10 cellular contexts compared by ENCODE assay signal in the genomic region with DNA sequence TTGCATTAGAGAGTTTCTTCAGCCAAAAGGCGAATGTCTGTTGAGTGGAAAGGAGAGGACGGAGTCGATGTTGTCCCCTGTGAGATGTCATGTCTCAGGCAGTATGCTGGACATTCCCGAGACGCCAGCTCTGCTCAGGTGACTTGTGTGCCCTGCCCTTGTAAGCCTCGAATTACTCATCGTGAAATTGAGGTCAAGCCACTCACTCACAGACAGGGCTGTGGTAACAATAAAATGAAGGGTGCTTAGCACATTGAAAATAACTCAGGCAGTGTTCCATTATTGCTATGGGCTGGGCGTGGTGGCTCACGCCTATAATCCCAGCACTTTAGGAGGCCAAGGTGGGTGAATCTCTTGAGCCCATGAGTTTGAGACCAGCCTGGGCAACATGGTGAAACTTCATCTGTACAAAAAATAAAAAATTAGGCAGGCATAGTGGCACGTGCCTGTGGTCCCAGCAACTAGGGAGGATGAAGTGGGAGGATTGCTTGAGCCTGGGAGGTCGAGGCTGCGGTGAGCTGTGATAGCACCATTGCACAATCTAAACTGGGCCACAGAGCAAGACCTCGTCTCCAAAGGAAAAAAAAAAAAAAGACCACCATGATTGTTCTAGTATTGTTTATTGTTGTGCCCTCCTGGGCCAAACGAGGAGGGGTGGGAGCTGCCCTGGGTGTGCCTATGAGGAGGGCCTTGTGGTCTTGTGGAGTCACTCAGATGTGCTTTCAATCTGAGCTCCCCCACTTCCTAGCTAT.
DNase-seq lines count a peak whose midpoint lies in the region; ATAC-seq lines count a peak whose summit lies in the region.
"Had no signal": no experiment of that assay in that cellular context is flagged by ENCODE, and none has a peak within 500 bp of the region (broad histone marks: within the 10 kb centered on the region; RNA-seq: fewer than 3 reads in every experiment).

No MANE protein-coding gene starts in this region.

- H3K14ac ChIP-seq in trophoblast cell (ENCODE audit: low read length), result no peak overlapping the region

- H4K91ac ChIP-seq in trophoblast cell (ENCODE audit: low read depth, low read length), result no peak overlapping the region

- H3K9ac ChIP-seq in trophoblast cell (ENCODE audit: low read length), result no peak overlapping the region

- no peaks in the 10 kb centered on the region for H3K79me1 ChIP-seq in trophoblast cell (ENCODE audit: low read length)

- no peak overlapping the region for H3K4me3 ChIP-seq in trophoblast cell (ENCODE audit: low read depth, low read length)

- no peak overlapping the region for H2BK5ac ChIP-seq in trophoblast cell (ENCODE audit: low read depth, low read length, poor library complexity)

- no peak overlapping the region for H4K12ac ChIP-seq in trophoblast cell (ENCODE audit: low read depth, low read length)

- no peaks in the 10 kb centered on the region for H3K27me3 ChIP-seq in trophoblast cell (ENCODE audit: insufficient read depth, low read length)

- DNase-seq in Caki2 (ENCODE audit: low read depth) (peak; percentile 49), SW480 (ENCODE audit: low spot score) (peak; percentile 69), glomerular visceral epithelial cell (ENCODE audit: extremely low spot score) (peak; percentile 52), trophoblast cell (peak; percentile 83 to 89), OCI-M1 (lab: John Stamatoyannopoulos, UW) (no peak), NCI-H2107 (lab: John Stamatoyannopoulos, UW) (no peak), SHP77 (lab: John Stamatoyannopoulos, UW) (no peak)
- DNase-seq: SIG-M5 had no signal

- no CpG with 5 or more reads among the region's 14 CpGs for WGBS in trophoblast cell (ENCODE audit: extremely low coverage, insufficient coverage, insufficient read length)

- H4K8ac ChIP-seq in trophoblast cell (ENCODE audit: low read depth, low read length), result no peak overlapping the region

- H3K4me2 ChIP-seq in trophoblast cell (ENCODE audit: low read length), result no peak overlapping the region

- no peaks in the 10 kb centered on the region for H3K9me3 ChIP-seq in trophoblast cell (ENCODE audit: insufficient read depth, low read depth, low read length)

- in situ Hi-C loops in Caki2 (cut with HindIII; ENCODE audit: low pct_unique_long_range_greater_than_20kb, low sequenced_read_pairs), result no loop called here

- no peak overlapping the region for H2AFZ ChIP-seq in trophoblast cell (ENCODE audit: insufficient read depth, low read length, poor library complexity)

- no peak overlapping the region for H3K23ac ChIP-seq in trophoblast cell (ENCODE audit: low read length)

- H3K27ac ChIP-seq in trophoblast cell (ENCODE audit: low read depth, low read length), result no peak overlapping the region
- H3K27ac ChIP-seq: C4-2B had no signal

- H2BK120ac ChIP-seq in trophoblast cell (ENCODE audit: insufficient read depth, low read length, poor library complexity), result no peak overlapping the region

- H3K4ac ChIP-seq in trophoblast cell (ENCODE audit: low read depth, low read length), result no peak overlapping the region

- peaks cover 7 to 9% of the 10 kb centered on the region in 2 experiments for H3K4me1 ChIP-seq in trophoblast cell (ENCODE audit: control insufficient read depth in 1 of 2, insufficient read depth in 2 of 2, low read length in 2 of 2)

- ATAC-seq in GM21526 (IDR thresholded peaks at IDR 0.05; ENCODE audit: low FRiP score, unreplicated experiment), result no peak

- H2AK5ac ChIP-seq in trophoblast cell (ENCODE audit: low read length), result no peak overlapping the region

- H2BK12ac ChIP-seq in trophoblast cell (ENCODE audit: low read length), result no peak overlapping the region

- H3K79me2 ChIP-seq in trophoblast cell (ENCODE audit: control insufficient read depth, insufficient read depth, low read length, poor library complexity), result no peaks in the 10 kb centered on the region

- H3K36me3 ChIP-seq in trophoblast cell (ENCODE audit: control insufficient read depth in 1 of 2, insufficient read depth in 2 of 2, low read length in 2 of 2), result no peaks in the 10 kb centered on the region

- no peak overlapping the region for H3K18ac ChIP-seq in trophoblast cell (ENCODE audit: low read length)

Comparison
In these comparisons a context has a peak if more than half of its experiments do, and no peak if none do; other contexts are left out.
1. DNase-seq: peak in Caki2 (single experiment), SW480 (single experiment), glomerular visceral epithelial cell (single experiment) and trophoblast cell (2 of 2); none in OCI-M1 (single experiment), NCI-H2107 (single experiment) and SHP77 (0 of 2).